13 cellular contexts compared by ENCODE assay signal in the genomic region with DNA sequence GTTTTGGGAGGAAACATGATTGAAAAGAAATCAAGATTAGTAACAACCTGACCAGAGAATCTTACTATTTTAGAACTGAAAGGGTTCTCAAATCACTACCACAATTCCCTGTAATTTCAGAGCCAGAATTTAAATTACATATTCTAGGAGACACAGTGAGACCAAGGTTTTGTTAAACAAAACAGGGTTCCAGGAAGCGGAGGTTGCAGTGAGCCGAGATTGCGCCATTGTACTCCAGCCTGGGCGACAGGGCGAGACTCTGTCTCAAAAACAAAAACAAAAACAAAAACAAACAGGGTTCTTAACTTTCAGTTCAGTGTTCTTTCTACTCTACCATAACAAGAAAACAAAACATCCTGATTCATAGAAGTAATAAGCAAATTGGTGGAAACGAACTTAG. TPM values are rescaled to one million over a fixed set of nuclear protein-coding genes. Genes with fewer than 3 reads are reported as not detected.
DNase-seq lines count a peak whose midpoint lies in the region; ATAC-seq and TF ChIP-seq lines count a peak whose summit lies in the region.
"Had no signal": no experiment of that assay in that cellular context is flagged by ENCODE, and none has a peak within 500 bp of the region (broad histone marks: within the 10 kb centered on the region; RNA-seq: fewer than 3 reads in every experiment).

No MANE protein-coding gene starts in this region.

- H3K4me3 ChIP-seq in HUES64 (ENCODE audit: low read length) (0 out of 2 replicates have a peak overlapping the region, but pooled peaks have one; percentile 15), endodermal cell (ENCODE audit: low read length) (no peak overlapping the region), neural progenitor cell (no peak overlapping the region), right cardiac atrium (ENCODE audit: low read length) (no peak overlapping the region)
- H3K4me3 ChIP-seq: BLaER1 had no signal

- TF ChIP-seq CTCF in endodermal cell (conservative IDR thresholded peaks at IDR 0.05) (no peak), neural progenitor cell (IDR thresholded peaks at IDR 0.05) (no peak)

- H3K9me3 ChIP-seq in HUES64 (ENCODE audit: insufficient read depth, low read depth, low read length) (no peaks in the 10 kb centered on the region), endodermal cell (ENCODE audit: control insufficient read depth, low read length) (no peaks in the 10 kb centered on the region), neural progenitor cell (ENCODE audit: low read depth) (no peaks in the 10 kb centered on the region), right cardiac atrium (ENCODE audit: control insufficient read depth, low read length) (no peaks in the 10 kb centered on the region)
- H3K9me3 ChIP-seq: BLaER1, Caco-2 had no signal

- intact Hi-C loops in right cardiac atrium (cut with DNase I): no loop called here

- no peak overlapping the region for H2AFZ ChIP-seq in neural progenitor cell (replicated peaks)

- H3K4me2 ChIP-seq in neural progenitor cell: peak overlapping the region; percentile 19
- H3K4me2 ChIP-seq: BLaER1 had no signal

- H3K79me2 ChIP-seq in neural progenitor cell (ENCODE audit: low read depth): no peaks in the 10 kb centered on the region

- H4K20me1 ChIP-seq in neural progenitor cell (ENCODE audit: low read depth): peaks cover 7% of the 10 kb centered on the region
- H4K20me1 ChIP-seq: BLaER1 had no signal

- H3K4me1 ChIP-seq in HUES64 (ENCODE audit: insufficient read depth, low read length): peaks cover 40% of the 10 kb centered on the region
- no peaks in the 10 kb centered on the region for H3K4me1 ChIP-seq in endodermal cell (ENCODE audit: control insufficient read depth, insufficient read depth, low read length)
- peaks cover 20% of the 10 kb centered on the region for H3K4me1 ChIP-seq in neural progenitor cell
- H3K4me1 ChIP-seq in right cardiac atrium (ENCODE audit: control insufficient read depth, insufficient read depth, low read length): no peaks in the 10 kb centered on the region
- H3K4me1 ChIP-seq: BLaER1, Caco-2 had no signal

- H3K9me3 Mint-ChIP-seq in endodermal cell: no peaks in the 10 kb centered on the region
- no peaks in the 10 kb centered on the region for H3K9me3 Mint-ChIP-seq in neural progenitor cell
- H3K9me3 Mint-ChIP-seq: CD8-positive, alpha-beta memory T cell had no signal

- H3K9ac ChIP-seq in HUES64 (ENCODE audit: low read depth, low read length): no peak overlapping the region
- no peak overlapping the region for H3K9ac ChIP-seq in endodermal cell (ENCODE audit: extremely low read depth, low read length, poor library complexity, severe bottlenecking)
- H3K9ac ChIP-seq in neural progenitor cell: no peak overlapping the region
- H3K9ac ChIP-seq: BLaER1 had no signal

- no peak for DNase-seq in endodermal cell
- DNase-seq in neural progenitor cell (ENCODE audit: low spot score): peak; percentile 9
- no peak for DNase-seq in activated CD4-positive, alpha-beta T cell treated with anti-CD3 and anti-CD28 coated beads, Interleukin-2, amount 50 U/mL, for 4 hours
- no peak for DNase-seq in right cardiac atrium
- DNase-seq: AML-193; Caco-2; CD8-positive, alpha-beta memory T cell; DND-41; GDM1 had no signal

- WGBS in HUES64: 69% methylated on average over 5 of the region's 6 CpGs
- 63 to 81% methylated on average over 5 to 6 of the region's 6 CpGs for WGBS in endodermal cell (ENCODE audit: insufficient coverage in 1 of 2, insufficient read length in 1 of 2), 2 experiments
- WGBS in right cardiac atrium: 90% methylated on average over 6 of the region's 6 CpGs

- H3K36me3 Mint-ChIP-seq in endodermal cell (ENCODE audit: low read depth) (peaks cover 26% of the 10 kb centered on the region), neural progenitor cell (peaks cover 15% of the 10 kb centered on the region)

- H3K4me3 Mint-ChIP-seq in endodermal cell: no peak overlapping the region
- peak overlapping the region; percentile 42 for H3K4me3 Mint-ChIP-seq in neural progenitor cell
- H3K4me3 Mint-ChIP-seq: CD8-positive, alpha-beta memory T cell had no signal

- ATAC-seq in right cardiac atrium: no peak
- no peak for ATAC-seq in GM18868 (IDR thresholded peaks at IDR 0.05; ENCODE audit: unreplicated experiment)

- H3F3A ChIP-seq in neural progenitor cell (ENCODE audit: low read depth): no peaks in the 10 kb centered on the region

- H3K36me3 ChIP-seq in HUES64 (ENCODE audit: insufficient read depth, low read length) (peaks cover 7% of the 10 kb centered on the region; the same call in 1 of the 2 replicates), endodermal cell (ENCODE audit: control insufficient read depth, insufficient read depth, low read length) (peaks cover 19% of the 10 kb centered on the region), neural progenitor cell (peaks cover 2% of the 10 kb centered on the region)

- H3K27me3 ChIP-seq in HUES64 (ENCODE audit: insufficient read depth, low read length) (no peaks in the 10 kb centered on the region), endodermal cell (ENCODE audit: control insufficient read depth, insufficient read depth, low read length, poor library complexity, severe bottlenecking) (no peaks in the 10 kb centered on the region), neural progenitor cell (no peaks in the 10 kb centered on the region), right cardiac atrium (ENCODE audit: control insufficient read depth, insufficient read depth) (no peaks in the 10 kb centered on the region)
- H3K27me3 ChIP-seq: BLaER1 had no signal

- H3K27ac Mint-ChIP-seq in endodermal cell (peak overlapping the region; percentile 84), neural progenitor cell (peak overlapping the region; percentile 61)
- H3K27ac Mint-ChIP-seq: CD8-positive, alpha-beta memory T cell had no signal

- H3K27ac ChIP-seq in HUES64 (ENCODE audit: low read depth, low read length) (no peak overlapping the region; the same call in 1 of the 2 replicates), endodermal cell (ENCODE audit: low read depth, low read length) (no peak overlapping the region), neural progenitor cell (no peak overlapping the region), right cardiac atrium (ENCODE audit: low read length) (no peak overlapping the region)
- H3K27ac ChIP-seq: BLaER1, HL-60 had no signal

- H3K4me1 Mint-ChIP-seq in endodermal cell (peaks cover 28% of the 10 kb centered on the region), neural progenitor cell (peaks cover 36% of the 10 kb centered on the region)

- H3K27me3 Mint-ChIP-seq in endodermal cell (ENCODE audit: insufficient read depth) (no peaks in the 10 kb centered on the region), neural progenitor cell (ENCODE audit: insufficient read depth, low read depth) (no peaks in the 10 kb centered on the region)
- H3K27me3 Mint-ChIP-seq: CD8-positive, alpha-beta memory T cell had no signal

RNA-seq across cellular contexts. Expression of gene SNX13, which starts 57.6 kb away (rescaled TPM):
- 16.5 TPM for polyA plus RNA-seq in HUES64 (2013, experiment 1 of 2)
- 17.6 TPM for polyA plus RNA-seq in HUES64 (2013, experiment 2 of 2)
- total RNA-seq in endodermal cell (10 to 100 TPM; 32.8 to 38.8 TPM), neural progenitor cell (ENCODE audit: low replicate concordance) (41.3 and 67.5 TPM in 2 replicates), right cardiac atrium (10 to 100 TPM; 41.9 to 50.8 (median 47.9) TPM)
- polyA plus RNA-seq in endodermal cell (2013, experiment 1 of 2): 24.1 TPM
- polyA plus RNA-seq in endodermal cell (2013, experiment 2 of 2): 20.2 TPM
- polyA plus RNA-seq in right cardiac atrium: 11.4 TPM
